In genomic region chr4:119300072-119300387, GRCh38 we compare ENCODE assay signal across 8 cellular contexts. TPM values are rescaled to one million over a fixed set of nuclear protein-coding genes. Genes with fewer than 3 reads are reported as not detected.
DNase-seq lines count a peak whose midpoint lies in the region; ATAC-seq and TF ChIP-seq lines count a peak whose summit lies in the region.

No MANE protein-coding gene starts in this region.

- H3K9me3 Mint-ChIP-seq in activated CD4-positive, alpha-beta T cell treated with anti-CD3 and anti-CD28 coated beads, Interleukin-2, amount 10 ng/mL, durations not matched to agents 7 days and 5 days, result no peaks in the 10 kb centered on the region
- H3K9me3 Mint-ChIP-seq in neural crest cell, result peaks cover 6% of the 10 kb centered on the region

- TF ChIP-seq CTCF in neural crest cell (conservative IDR thresholded peaks at IDR 0.05), result no peak

- POLR2A ChIA-PET in activated CD4-positive, alpha-beta T cell treated with anti-CD3 and anti-CD28 coated beads, Interleukin-2, amount 10 ng/mL, durations not matched to agents 7 days and 5 days (lab: Charles Lee), result interaction anchor here (1.2 kb wide), 1 partner anchor 88 kb away, joined by 5 read pairs; the partner anchor contains the start of gene USP53

- H3K4me3 Mint-ChIP-seq in activated CD4-positive, alpha-beta T cell treated with anti-CD3 and anti-CD28 coated beads, Interleukin-2, amount 10 ng/mL, durations not matched to agents 7 days and 5 days, result peak overlapping the region; percentile 96
- peak overlapping the region; percentile 99 for H3K4me3 Mint-ChIP-seq in neural crest cell

- H3K27ac Mint-ChIP-seq in activated CD4-positive, alpha-beta T cell treated with anti-CD3 and anti-CD28 coated beads, Interleukin-2, amount 10 ng/mL, durations not matched to agents 7 days and 5 days, result peak overlapping the region; percentile 98
- H3K27ac Mint-ChIP-seq in neural crest cell (ENCODE audit: unreplicated experiment), result peak overlapping the region; percentile 93

- peak; percentile 23 for ATAC-seq in GM18909 (IDR thresholded peaks at IDR 0.05; ENCODE audit: poor library complexity, unreplicated experiment)
- peak; percentile 23 for ATAC-seq in HG03066 (IDR thresholded peaks at IDR 0.05; ENCODE audit: low read depth, unreplicated experiment)

- peak; percentile 42 for DNase-seq in activated CD4-positive, alpha-beta T cell treated with anti-CD3 and anti-CD28 coated beads, Interleukin-2, amount 10 ng/mL, durations not matched to agents 7 days and 5 days
- DNase-seq in fibroblast of gingiva (ENCODE audit: low read depth) (peak; percentile 63), neural crest cell (ENCODE audit: low read depth, low spot score) (peak; percentile 19), LoVo (ENCODE audit: low spot score) (no peak), DMS153 (lab: John Stamatoyannopoulos, UW) (no peak), COLO668 (lab: John Stamatoyannopoulos, UW; ENCODE audit: unreplicated experiment) (no peak)

- H3K27me3 Mint-ChIP-seq in activated CD4-positive, alpha-beta T cell treated with anti-CD3 and anti-CD28 coated beads, Interleukin-2, amount 10 ng/mL, durations not matched to agents 7 days and 5 days, result peaks cover 2% of the 10 kb centered on the region
- no peaks in the 10 kb centered on the region for H3K27me3 Mint-ChIP-seq in neural crest cell (ENCODE audit: low read depth)

- H3K4me1 Mint-ChIP-seq in activated CD4-positive, alpha-beta T cell treated with anti-CD3 and anti-CD28 coated beads, Interleukin-2, amount 10 ng/mL, durations not matched to agents 7 days and 5 days, result peaks cover 36% of the 10 kb centered on the region
- H3K4me1 Mint-ChIP-seq in neural crest cell, result peaks cover 29% of the 10 kb centered on the region

- CTCF ChIA-PET in activated CD4-positive, alpha-beta T cell treated with anti-CD3 and anti-CD28 coated beads, Interleukin-2, amount 10 ng/mL, durations not matched to agents 7 days and 5 days (lab: Charles Lee), result interaction anchor here (0.8 to 2.1 kb wide), 3 partner anchors 8 to 460 kb away, joined by 3 to 9 read pairs (median 3); no protein-coding TSS in a partner anchor

- peaks cover 31% of the 10 kb centered on the region for H3K36me3 Mint-ChIP-seq in activated CD4-positive, alpha-beta T cell treated with anti-CD3 and anti-CD28 coated beads, Interleukin-2, amount 10 ng/mL, durations not matched to agents 7 days and 5 days (ENCODE audit: low read depth)
- peaks cover 18% of the 10 kb centered on the region for H3K36me3 Mint-ChIP-seq in neural crest cell (ENCODE audit: low read depth)

RNA-seq across cellular contexts. Expression of gene FABP2, which starts 21.9 kb away (rescaled TPM):
- not detected for total RNA-seq in activated CD4-positive, alpha-beta T cell treated with anti-CD3 and anti-CD28 coated beads, Interleukin-2, amount 10 ng/mL, durations not matched to agents 7 days and 5 days
- total RNA-seq in neural crest cell, result not detected in 2 replicates

Comparison
In these comparisons a context has a peak if more than half of its experiments do, and no peak if none do; other contexts are left out.
1. DNase-seq: peak in activated CD4-positive, alpha-beta T cell treated with anti-CD3 and anti-CD28 coated beads, Interleukin-2, amount 10 ng/mL, durations not matched to agents 7 days and 5 days (single experiment), fibroblast of gingiva (single experiment) and neural crest cell (single experiment); none in LoVo (single experiment), DMS153 (single experiment) and COLO668 (single experiment).